ENCODE assay signal across 12 cellular contexts in genomic region chr5:173330151-173330855, GRCh38. TPM values are rescaled to one million over a fixed set of nuclear protein-coding genes. Genes with fewer than 3 reads are reported as not detected.
DNase-seq lines count a peak whose midpoint lies in the region; TF ChIP-seq lines count a peak whose summit lies in the region.
"Had no signal": no experiment of that assay in that cellular context is flagged by ENCODE, and none has a peak within 500 bp of the region (broad histone marks: within the 10 kb centered on the region; RNA-seq: fewer than 3 reads in every experiment).

No MANE protein-coding gene starts in this region.

- H3K4me1 Mint-ChIP-seq in neural progenitor cell = peaks cover 32% of the 10 kb centered on the region

- intact Hi-C loops in breast epithelium (cut with DNase I; ENCODE audit: low total_unique reads) = no loop called here

- H3K27ac Mint-ChIP-seq in neural progenitor cell = no peak overlapping the region
- H3K27ac Mint-ChIP-seq: stimulated activated memory B cell treated with anti-CD40 and anti-IgM and Interleukin-4, amounts not matched to agents 10 μg/mL and 1 μg/mL and 100 μg/mL, for 72 hours had no signal

- no peaks in the 10 kb centered on the region for H3K36me3 ChIP-seq in breast epithelium
- H3K36me3 ChIP-seq in neural progenitor cell = no peaks in the 10 kb centered on the region
- H3K36me3 ChIP-seq: adrenal gland had no signal

- peak overlapping the region; percentile 88 for H3K4me2 ChIP-seq in neural progenitor cell

- peak in 2 of 3 experiments; percentile 32 to 59 for DNase-seq in NCI-H1417 (lab: John Stamatoyannopoulos, UW)
- no peak for DNase-seq in NCI-H1417 treated with DMSO at 0.1 percent for 48 hours (lab: John Stamatoyannopoulos, UW)
- no peak for DNase-seq in Jurkat, Clone E6-1 (ENCODE audit: low read depth, low spot score)
- DNase-seq in breast epithelium (ENCODE audit: low spot score in 2 of 2) = no peak
- peak; percentile 57 for DNase-seq in neural progenitor cell (ENCODE audit: low spot score)
- DNase-seq in hepatic stellate cell (ENCODE audit: low spot score) = no peak
- DNase-seq in NCI-H2227 treated with DMSO at 0.1 percent for 48 hours (lab: John Stamatoyannopoulos, UW) = no peak
- DNase-seq in NCI-H1436 (lab: John Stamatoyannopoulos, UW) = no peak
- DNase-seq: adrenal gland, hypothalamus, MG63 had no signal

- peak overlapping the region; percentile 59 for H2AFZ ChIP-seq in neural progenitor cell (replicated peaks)

- peaks cover 0 to 4% of the 10 kb centered on the region in 2 donors for H3K4me1 ChIP-seq in breast epithelium
- H3K4me1 ChIP-seq in neural progenitor cell = peaks cover 33% of the 10 kb centered on the region

- no peak for TF ChIP-seq CTCF in breast epithelium (IDR thresholded peaks at IDR 0.05)
- TF ChIP-seq CTCF in neural progenitor cell (IDR thresholded peaks at IDR 0.05) = no peak

- H3K9me3 ChIP-seq in breast epithelium = no peaks in the 10 kb centered on the region
- H3K9me3 ChIP-seq in neural progenitor cell (ENCODE audit: low read depth) = no peaks in the 10 kb centered on the region
- H3K9me3 ChIP-seq: adrenal gland, MG63 had no signal

- no peak overlapping the region for H3K9ac ChIP-seq in neural progenitor cell

- no peak for TF ChIP-seq POLR2A in breast epithelium (IDR thresholded peaks at IDR 0.05)

- H3K79me2 ChIP-seq in neural progenitor cell (ENCODE audit: low read depth) = peaks cover 27% of the 10 kb centered on the region

- H3K4me3 Mint-ChIP-seq in neural progenitor cell = peak overlapping the region; percentile 87
- H3K4me3 Mint-ChIP-seq: stimulated activated memory B cell treated with anti-CD40 and anti-IgM and Interleukin-4, amounts not matched to agents 10 μg/mL and 1 μg/mL and 100 μg/mL, for 72 hours had no signal

- H3K27me3 Mint-ChIP-seq in neural progenitor cell (ENCODE audit: insufficient read depth, low read depth) = peaks cover 45% of the 10 kb centered on the region

- peaks cover 24% of the 10 kb centered on the region for H3F3A ChIP-seq in neural progenitor cell (ENCODE audit: low read depth)

- H3K9me3 Mint-ChIP-seq in neural progenitor cell = peaks cover 3% of the 10 kb centered on the region

- peaks cover 2 to 37% of the 10 kb centered on the region in 2 donors for H3K27me3 ChIP-seq in breast epithelium
- peaks cover 21% of the 10 kb centered on the region for H3K27me3 ChIP-seq in neural progenitor cell
- H3K27me3 ChIP-seq: MG63 had no signal

- H3K27ac ChIP-seq in breast epithelium (peak overlapping the region; percentile 77 to 92), neural progenitor cell (no peak overlapping the region)
- H3K27ac ChIP-seq: adrenal gland had no signal

- H3K36me3 Mint-ChIP-seq in neural progenitor cell = peaks cover 2% of the 10 kb centered on the region
- H3K36me3 Mint-ChIP-seq: stimulated activated memory B cell treated with anti-CD40 and anti-IgM and Interleukin-4, amounts not matched to agents 10 μg/mL and 1 μg/mL and 100 μg/mL, for 72 hours had no signal

- H3K4me3 ChIP-seq in Jurkat, Clone E6-1 (ENCODE audit: low read length) = peak overlapping the region; percentile 58; the same call in 1 of the 2 replicates
- H3K4me3 ChIP-seq in breast epithelium (peak overlapping the region in 2 of 3 donors; percentile 63 to 78), neural progenitor cell (peak overlapping the region; percentile 60)

- H4K20me1 ChIP-seq in neural progenitor cell (ENCODE audit: low read depth) = peaks cover 24% of the 10 kb centered on the region

RNA-seq across cellular contexts. Expression of gene STC2, which starts 2.1 kb away (rescaled TPM):
- 7.5 TPM for polyA plus RNA-seq in Jurkat, Clone E6-1 (2012; ENCODE audit: insufficient read depth, insufficient read length)
- total RNA-seq in breast epithelium = 100 to 1,000 TPM in 2 of 3 donors, 10 to 100 TPM in 1; 12.8 to 502 (median 347) TPM
- total RNA-seq in neural progenitor cell (ENCODE audit: low replicate concordance) = 25.3 and 39.5 TPM in 2 replicates

Comparison
In these comparisons a context has a peak if more than half of its experiments do, and no peak if none do; other contexts are left out.
1. DNase-seq: peak in NCI-H1417 (2 of 3) and neural progenitor cell (single experiment); none in NCI-H1417 treated with DMSO at 0.1 percent for 48 hours (single experiment), Jurkat, Clone E6-1 (single experiment), breast epithelium (0 of 2), hepatic stellate cell (single experiment), NCI-H2227 treated with DMSO at 0.1 percent for 48 hours (single experiment) and NCI-H1436 (single experiment).
2. Peak in every context shown above with its lines, with median percentiles within 50 percentile points of each other: H3K4me3 ChIP-seq.